In the genomic region with DNA sequence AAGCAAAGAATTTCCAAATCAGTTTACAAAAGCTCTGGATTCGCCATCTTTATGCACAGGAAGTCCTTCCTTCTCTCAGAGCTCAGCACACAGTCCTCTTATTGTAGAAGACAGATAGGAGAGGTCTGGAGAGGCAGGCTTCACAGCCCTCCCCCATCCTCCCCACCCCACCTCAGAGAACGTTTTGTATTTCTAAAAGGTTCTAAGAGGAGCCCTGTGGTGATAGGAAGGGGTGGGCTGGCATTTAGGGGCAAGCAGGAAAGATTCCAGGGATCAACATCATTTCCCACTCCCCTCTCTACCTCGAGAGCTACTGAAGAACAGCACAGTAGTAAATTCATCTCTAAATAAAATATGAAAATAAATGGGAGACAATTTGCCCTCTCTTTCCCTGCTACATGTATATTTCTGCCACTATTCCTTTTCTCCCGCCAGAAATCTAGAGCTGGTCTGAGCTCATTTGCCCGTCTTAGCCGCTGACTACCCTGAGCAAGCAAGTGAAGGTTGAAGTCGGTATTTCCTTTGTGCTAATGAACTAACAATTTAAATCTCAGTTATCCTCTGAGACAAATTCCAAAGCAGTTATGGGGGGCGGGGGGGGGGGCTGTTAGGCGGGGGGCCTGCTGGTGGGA, we compare ENCODE assay signal across 1 cellular context.
TF ChIP-seq lines count a peak whose summit lies in the region.

No MANE protein-coding gene starts in this region.

TF ChIP-seq in HepG2, 621 proteins besides CTCF, POLR2A, EP300 and RAD21:
- TF ChIP-seq YY1 (IDR thresholded peaks at IDR 0.05; ENCODE audit: insufficient read depth, insufficient replicate concordance, low read depth, low read length) (no peak), KLF6 (CRISPR knock-in tag; IDR thresholded peaks at IDR 0.05) (no peak), ZNF652 (CRISPR knock-in tag; IDR thresholded peaks at IDR 0.05; ENCODE audit: borderline replicate concordance, low read depth) (no peak), CBX2 (IDR thresholded peaks at IDR 0.05; ENCODE audit: low read depth, low read length) (0 out of 2 replicates have a peak, but pooled peaks have one; percentile 6), CBX2 (CRISPR knock-in tag; IDR thresholded peaks at IDR 0.05; ENCODE audit: low read depth) (no peak), EZH2 (conservative IDR thresholded peaks at IDR 0.05; ENCODE audit: low read depth, low read length) (peak; percentile 35; the same call in 1 of the 2 replicates), XBP1 (CRISPR knock-in tag; IDR thresholded peaks at IDR 0.05) (no peak)
